ENCODE assay signal across 8 cellular contexts in genomic region chr9:113578279-113578865, GRCh38.
DNase-seq lines count a peak whose midpoint lies in the region; ATAC-seq and TF ChIP-seq lines count a peak whose summit lies in the region.

No MANE protein-coding gene starts in this region.

- no peak overlapping the region for H4K12ac ChIP-seq in trophoblast cell (ENCODE audit: low read depth, low read length)

- no peak overlapping the region for H2AFZ ChIP-seq in PC-3 (ENCODE audit: low read length)
- no peak overlapping the region for H2AFZ ChIP-seq in trophoblast cell (ENCODE audit: insufficient read depth, low read length, poor library complexity)

- POLR2A ChIA-PET in PC-3 (lab: Charles Lee; ENCODE audit: unreplicated experiment), result no interaction called here

- H3K36me3 Mint-ChIP-seq in nephron progenitor cell (ENCODE audit: low read depth), result no peaks in the 10 kb centered on the region

- peaks cover 6% of the 10 kb centered on the region for H3F3A ChIP-seq in PC-3 (ENCODE audit: low read length, unreplicated experiment)

- H3K4me2 ChIP-seq in PC-3 (ENCODE audit: low read length), result peak overlapping the region; percentile 78
- H3K4me2 ChIP-seq in trophoblast cell (ENCODE audit: low read length), result no peak overlapping the region

- H3K4me3 Mint-ChIP-seq in nephron progenitor cell, result no peak overlapping the region

- H2AK5ac ChIP-seq in trophoblast cell (ENCODE audit: low read length), result peak overlapping the region; percentile 57

- BruUV-seq in PC-3 (replicated peaks; lab: Mats Ljungman, UMichigan), result TSS peak; percentile 47

- H4K20me1 ChIP-seq in PC-3 (ENCODE audit: low read length), result no peaks in the 10 kb centered on the region

- no peaks in the 10 kb centered on the region for H3K9me3 ChIP-seq in PC-3 (ENCODE audit: low read length)
- no peaks in the 10 kb centered on the region for H3K9me3 ChIP-seq in effector memory CD4-positive, alpha-beta T cell (ENCODE audit: control insufficient read depth, low read length)
- no peaks in the 10 kb centered on the region for H3K9me3 ChIP-seq in trophoblast cell (ENCODE audit: insufficient read depth, low read depth, low read length)

- H3K79me1 ChIP-seq in trophoblast cell (ENCODE audit: low read length), result peaks cover 18% of the 10 kb centered on the region

- H3K9me3 Mint-ChIP-seq in nephron progenitor cell, result no peaks in the 10 kb centered on the region

- H3K4me3 ChIP-seq in GM06990 (replicated peaks; ENCODE audit: low read depth, low read length) (no peak overlapping the region), PC-3 (ENCODE audit: low read length) (no peak overlapping the region), trophoblast cell (ENCODE audit: low read depth, low read length) (no peak overlapping the region)
- H3K4me3 ChIP-seq in effector memory CD4-positive, alpha-beta T cell (ENCODE audit: insufficient read depth, low read depth, low read length, poor library complexity, severe bottlenecking), result no peak overlapping the region

- H3K4me1 ChIP-seq in PC-3 (ENCODE audit: insufficient read depth, low read length), result peaks cover 68% of the 10 kb centered on the region
- peaks cover 51% of the 10 kb centered on the region for H3K4me1 ChIP-seq in effector memory CD4-positive, alpha-beta T cell (ENCODE audit: control insufficient read depth, insufficient read depth, low read length, poor library complexity, severe bottlenecking)
- H3K4me1 ChIP-seq in trophoblast cell (ENCODE audit: control insufficient read depth in 1 of 2, insufficient read depth in 2 of 2, low read length in 2 of 2), result peaks cover 33 to 43% of the 10 kb centered on the region in 2 experiments

- peak overlapping the region; percentile 43 for H3K9ac ChIP-seq in PC-3 (ENCODE audit: low read length)
- H3K9ac ChIP-seq in trophoblast cell (ENCODE audit: low read length), result no peak overlapping the region

- no peak overlapping the region for H3K23ac ChIP-seq in trophoblast cell (ENCODE audit: low read length)

- no CpG with 5 or more reads among the region's 3 CpGs for WGBS in trophoblast cell (ENCODE audit: extremely low coverage, insufficient coverage, insufficient read length)

- H3K27ac ChIP-seq in PC-3 (ENCODE audit: low read length) (peak overlapping the region; percentile 98), trophoblast cell (ENCODE audit: low read depth, low read length) (peak overlapping the region; percentile 66)
- peak overlapping the region; percentile 74 for H3K27ac ChIP-seq in effector memory CD4-positive, alpha-beta T cell (ENCODE audit: insufficient read depth, low read length, poor library complexity, severe bottlenecking)

- H3K79me2 ChIP-seq in PC-3 (ENCODE audit: low read length) (peaks cover 21% of the 10 kb centered on the region), trophoblast cell (ENCODE audit: control insufficient read depth, insufficient read depth, low read length, poor library complexity) (peaks cover 4% of the 10 kb centered on the region)

- H3K18ac ChIP-seq in trophoblast cell (ENCODE audit: low read length), result peak overlapping the region; percentile 64

- H3K27me3 Mint-ChIP-seq in nephron progenitor cell (ENCODE audit: low read depth, poor library complexity), result peaks cover 6% of the 10 kb centered on the region

- intact Hi-C loops in PC-3 (cut with micrococcal nuclease) (no loop called here), posterior vena cava (cut with DNase I) (no loop called here)

- H3K36me3 ChIP-seq in GM06990 (ENCODE audit: control insufficient read depth, insufficient read depth, low read length) (peaks cover under 1% of the 10 kb centered on the region), PC-3 (ENCODE audit: low read depth, low read length) (no peaks in the 10 kb centered on the region; the same call in 1 of the 2 replicates), trophoblast cell (ENCODE audit: control insufficient read depth in 1 of 2, insufficient read depth in 2 of 2, low read length in 2 of 2) (peaks cover 15% of the 10 kb centered on the region in 2 experiments)
- H3K36me3 ChIP-seq in effector memory CD4-positive, alpha-beta T cell (ENCODE audit: control insufficient read depth, insufficient read depth, low read length), result peaks cover under 1% of the 10 kb centered on the region

- H4K91ac ChIP-seq in trophoblast cell (ENCODE audit: low read depth, low read length), result peak overlapping the region; percentile 38

- TF ChIP-seq CTCF in GM06990 (IDR thresholded peaks at IDR 0.05; ENCODE audit: insufficient read depth, low read length, poor library complexity, severe bottlenecking), result peak; percentile 29
- TF ChIP-seq CTCF in PC-3 (conservative IDR thresholded peaks at IDR 0.05; ENCODE audit: low read depth, low read length), result 0 out of 2 replicates have a peak, but pooled peaks have one; percentile 12
- TF ChIP-seq CTCF in nephron progenitor cell (IDR thresholded peaks at IDR 0.05), result no peak

- peak overlapping the region; percentile 24 for H2BK5ac ChIP-seq in trophoblast cell (ENCODE audit: low read depth, low read length, poor library complexity)

- H2BK120ac ChIP-seq in trophoblast cell (ENCODE audit: insufficient read depth, low read length, poor library complexity), result peak overlapping the region; percentile 73

- ATAC-seq in PC-3 (peak; percentile 1; the same call in 1 of the 2 replicates), GM19455 (IDR thresholded peaks at IDR 0.05; ENCODE audit: unreplicated experiment) (no peak)

- peaks cover 68% of the 10 kb centered on the region for H3K4me1 Mint-ChIP-seq in nephron progenitor cell

- no peak overlapping the region for H3K27ac Mint-ChIP-seq in nephron progenitor cell

- peak overlapping the region; percentile 38 for H4K8ac ChIP-seq in trophoblast cell (ENCODE audit: low read depth, low read length)

- CTCF ChIA-PET in PC-3 (lab: Charles Lee), result no interaction called here

- H3K27me3 ChIP-seq in GM06990 (replicated peaks; ENCODE audit: control insufficient read depth, insufficient read depth, low read length) (no peaks in the 10 kb centered on the region), PC-3 (ENCODE audit: low read length) (no peaks in the 10 kb centered on the region), trophoblast cell (ENCODE audit: insufficient read depth, low read length) (no peaks in the 10 kb centered on the region)
- no peaks in the 10 kb centered on the region for H3K27me3 ChIP-seq in effector memory CD4-positive, alpha-beta T cell (replicated peaks; ENCODE audit: control insufficient read depth, insufficient read depth, low read length, poor library complexity, severe bottlenecking)

- peak overlapping the region; percentile 24 for H2BK12ac ChIP-seq in trophoblast cell (ENCODE audit: low read length)

- H3K9me2 ChIP-seq in PC-3 (replicated peaks; ENCODE audit: low read length), result no peaks in the 10 kb centered on the region

- H3K4ac ChIP-seq in trophoblast cell (ENCODE audit: low read depth, low read length), result peak overlapping the region; percentile 52

- DNase-seq in GM06990 (ENCODE audit: extremely low read depth, insufficient read length) (no peak), PC-3 (no peak), trophoblast cell (no peak), globus pallidus (ENCODE audit: low spot score) (no peak), posterior vena cava (ENCODE audit: low spot score) (no peak), nephron progenitor cell (no peak)
- DNase-seq in effector memory CD4-positive, alpha-beta T cell, result no peak

- H3K14ac ChIP-seq in trophoblast cell (ENCODE audit: low read length), result peak overlapping the region; percentile 52
